8 cellular contexts compared by ENCODE assay signal in the genomic region with DNA sequence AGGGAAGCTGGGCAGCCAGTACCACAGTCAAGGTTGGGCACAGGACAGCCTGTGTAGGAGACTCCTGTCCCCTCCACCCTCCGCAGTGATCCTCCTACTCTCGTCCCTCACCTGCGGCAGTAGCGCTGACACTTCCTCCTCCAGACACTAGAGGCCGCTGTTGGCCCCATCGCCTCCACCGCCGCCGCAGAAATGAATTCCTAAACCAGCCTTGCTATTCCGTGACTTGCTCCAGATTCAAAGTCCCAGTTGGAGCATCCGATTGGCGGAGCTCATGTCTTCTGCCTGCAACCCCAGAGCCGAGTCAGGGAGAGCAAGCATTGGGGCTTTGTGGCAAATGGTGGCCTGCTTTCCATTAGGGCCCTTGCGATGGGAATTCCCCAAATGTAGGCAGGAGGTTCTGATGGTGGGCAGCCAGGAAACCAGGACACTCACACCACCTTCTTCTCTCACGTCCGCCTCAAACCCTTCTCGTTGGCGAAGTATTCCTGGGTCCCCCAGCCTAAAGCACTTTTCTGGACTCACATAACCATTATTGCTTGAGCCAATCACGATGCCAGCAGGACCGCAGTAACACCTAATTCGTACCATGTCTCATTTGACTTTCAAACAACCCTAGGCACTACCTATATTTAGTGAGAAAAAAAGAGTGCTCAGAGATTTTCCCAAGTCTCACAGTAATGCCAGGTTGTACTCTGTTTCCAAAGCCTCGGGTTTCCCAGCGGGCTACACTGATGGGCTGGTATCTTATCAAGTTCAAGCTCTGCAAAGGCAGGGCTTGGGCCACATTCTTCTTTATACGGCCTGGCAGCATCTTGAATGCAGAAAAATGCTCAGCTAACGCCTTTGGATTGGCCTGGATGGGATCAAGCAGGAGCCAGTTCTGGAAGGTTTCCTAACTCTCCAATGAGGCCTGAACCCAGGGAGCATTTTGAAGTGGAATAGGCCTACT. TPM values are rescaled to one million over a fixed set of nuclear protein-coding genes. Genes with fewer than 3 reads are reported as not detected.
DNase-seq lines count a peak whose midpoint lies in the region; ATAC-seq, FAIRE-seq and TF ChIP-seq lines count a peak whose summit lies in the region.

No MANE protein-coding gene starts in this region.

- in situ Hi-C loops in GM12878 (cut with MboI) = no loop called here

- FAIRE-seq in GM12878 (lab: Jason Lieb, UNC) = peak; percentile 94

- peak; percentile 57 for TF ChIP-seq RAD21 in GM12878 (IDR thresholded peaks at IDR 0.05; ENCODE audit: insufficient read depth, low read depth, low read length)

- intact Hi-C loops in GM12878 (cut with micrococcal nuclease; ENCODE audit: unreplicated experiment) = loop anchor here (5.0 kb wide), 3 partner anchors 71 to 319 kb away; partner anchors contain the start of genes CNPPD1, RETREG2, STK11IP and ZFAND2B

- H3K9me3 ChIP-seq in GM12878 (replicated peaks; ENCODE audit: control insufficient read depth, insufficient read depth, low read length) (no peaks in the 10 kb centered on the region), iPS-15b (ENCODE audit: control insufficient read depth, insufficient read depth, low read length) (no peaks in the 10 kb centered on the region), skeletal muscle satellite cell (replicated peaks; ENCODE audit: low read length) (no peaks in the 10 kb centered on the region)

- H2AFZ ChIP-seq in GM12878 (ENCODE audit: control insufficient read depth, low read depth, low read length) = peak overlapping the region; percentile 98

- peak; percentile 44; the same call in 1 of the 2 replicates for TF ChIP-seq POLR2A in GM12878 (IDR thresholded peaks at IDR 0.05; ENCODE audit: low read depth, low read length)

- ATAC-seq in GM12878 (peak; percentile 52), HG03025 (IDR thresholded peaks at IDR 0.05; ENCODE audit: low FRiP score, unreplicated experiment) (no peak)

- H3K9ac ChIP-seq in GM12878 (ENCODE audit: control insufficient read depth, insufficient read depth, low read length) (peak overlapping the region; percentile 72), iPS-15b (ENCODE audit: low read depth, low read length) (no peak overlapping the region), skeletal muscle satellite cell (ENCODE audit: low read depth, low read length) (peak overlapping the region; percentile 80)

- no peaks in the 10 kb centered on the region for H4K20me1 ChIP-seq in GM12878 (ENCODE audit: control insufficient read depth, insufficient read depth)

- peaks cover 6% of the 10 kb centered on the region for H3K79me2 ChIP-seq in GM12878 (ENCODE audit: control insufficient read depth, insufficient read depth, low read length)

- RAD21 ChIA-PET in GM12878 (lab: Charles Lee; ENCODE audit: unreplicated experiment) = interaction anchor here (0.6 to 5.9 kb wide), 14 partner anchors 11 to 384 kb away, joined by 3 to 78 read pairs (median 4); partner anchors contain the start of genes ABCB6, CNPPD1, GLB1L and STK16

- POLR2A ChIA-PET in GM12878 (lab: Charles Lee) = interaction anchor here (0.6 to 7.0 kb wide), 11 partner anchors 8 to 384 kb away, joined by 3 to 160 read pairs (median 10); partner anchors contain the start of genes ANKZF1, ATG9A, CNPPD1 and DNPEP

- H3K4me2 ChIP-seq in GM12878 (ENCODE audit: control insufficient read depth, insufficient read depth) = peak overlapping the region; percentile 95
- peak overlapping the region; percentile 95 for H3K4me2 ChIP-seq in skeletal muscle satellite cell (ENCODE audit: low read length)

- CTCF ChIA-PET in GM12878 (lab: Yijun Ruan, JAX) = interaction anchor here (0.7 to 13.5 kb wide), 21 partner anchors 8 to 248 kb away, joined by 3 to 257 read pairs (median 9); partner anchors contain the start of genes ANKZF1, ATG9A, CNPPD1 and DNPEP

- DNase-seq in DMS 273 (lab: John Stamatoyannopoulos, UW; ENCODE audit: unreplicated experiment) (peak; percentile 88), GOT3 (lab: John Stamatoyannopoulos, UW) (peak; percentile 50), NCI-H1694 (lab: John Stamatoyannopoulos, UW) (peak; percentile 86), T1000 (lab: John Stamatoyannopoulos, UW) (peak; percentile 43), GM12878 (ENCODE audit: low read depth, low spot score) (peak; percentile 39)

- H3K27me3 ChIP-seq in GM12878 (replicated peaks in 1 of 2; ENCODE audit: control insufficient read depth in 2 of 2, insufficient read depth in 2 of 2, low read length in 1 of 2) (no peaks in the 10 kb centered on the region), iPS-15b (ENCODE audit: control insufficient read depth, insufficient read depth, low read length) (peaks cover 4% of the 10 kb centered on the region), skeletal muscle satellite cell (ENCODE audit: control insufficient read depth, insufficient read depth, low read length) (no peaks in the 10 kb centered on the region)

- peak in 1 of 2 experiments; percentile 46; a peak in 1 of 4 replicates for TF ChIP-seq EP300 in GM12878 (IDR thresholded peaks at IDR 0.05; ENCODE audit: borderline replicate concordance in 1 of 2, control insufficient read depth in 1 of 2, low read depth in 2 of 2, low read length in 2 of 2)

- H3K27ac ChIP-seq in GM12878 (ENCODE audit: control insufficient read depth, insufficient read depth) = peak overlapping the region; percentile 90

- TSS peak; percentile 70 for BruUV-seq in GM12878 (replicated peaks; lab: Mats Ljungman, UMichigan)

- no peaks in the 10 kb centered on the region; a peak in 1 of 4 replicates for H3K36me3 ChIP-seq in GM12878 (ENCODE audit: control insufficient read depth in 2 of 2, insufficient read depth in 2 of 2, low read length in 1 of 2)
- no peaks in the 10 kb centered on the region for H3K36me3 ChIP-seq in iPS-15b (ENCODE audit: control insufficient read depth, insufficient read depth, low read length)
- peaks cover 17% of the 10 kb centered on the region for H3K36me3 ChIP-seq in skeletal muscle satellite cell (ENCODE audit: insufficient read depth, low read length)

- peak overlapping the region; percentile 71; the same call in 1 of the 2 replicates for H3K4me3 ChIP-seq in GM12878
- H3K4me3 ChIP-seq in iPS-15b (ENCODE audit: low read depth, low read length) = peak overlapping the region; percentile 47
- H3K4me3 ChIP-seq in skeletal muscle satellite cell (ENCODE audit: low read length) = peak overlapping the region; percentile 51

- peaks cover 26% of the 10 kb centered on the region for H3K4me1 ChIP-seq in GM12878 (ENCODE audit: control insufficient read depth, insufficient read depth, low read length)
- peaks cover 17% of the 10 kb centered on the region for H3K4me1 ChIP-seq in iPS-15b (ENCODE audit: control insufficient read depth, insufficient read depth, low read length)
- H3K4me1 ChIP-seq in skeletal muscle satellite cell (ENCODE audit: control insufficient read depth, insufficient read depth, low read length) = peaks cover 38% of the 10 kb centered on the region

- 3% methylated on average over 25 of the region's 25 CpGs for WGBS in GM12878 (ENCODE audit: insufficient coverage, insufficient replicate concordance, low lambda C conversion rate, missing lambda C conversion rate)

- TF ChIP-seq CTCF in GM12878 (IDR thresholded peaks at IDR 0.05 in 2 of 3, conservative IDR thresholded peaks at IDR 0.05 in 1 of 3; ENCODE audit: control insufficient read depth in 2 of 3, extremely low read depth in 1 of 3, insufficient read depth in 1 of 3, low read depth in 3 of 3, low read length in 3 of 3) = peak; percentile 95 to 99 (median 98)

- SMC1A ChIA-PET in GM12878 (lab: Charles Lee; ENCODE audit: uncharacterized antibody, unreplicated experiment) = interaction anchor here (0.6 to 8.8 kb wide), 11 partner anchors 9 to 146 kb away, joined by 3 to 98 read pairs (median 4); partner anchors contain the start of genes CNPPD1, GLB1L, STK16 and TUBA4A

RNA-seq across cellular contexts. Expression of gene DNAJB2, which starts 1.2 kb away (rescaled TPM):
- 69.3 and 75.5 TPM in 2 replicates for total RNA-seq in GM12878 (2013; cell fraction: nucleolus; rRNA removed)
- total RNA-seq in GM12878 (2014; rRNA removed) (13.4 and 14.6 TPM in 2 replicates), GM12878 (2014; rRNA removed; fragmentation: Illumina TruSeq; extraction: Trizol) (9.0 and 11.7 TPM in 2 replicates), GM12878 (2021) (19.3 and 20.8 TPM in 2 replicates)
- 14.0 TPM for polyA plus RNA-seq in GM12878 (2011; ENCODE audit: low read depth)
- polyA plus RNA-seq in GM12878 (2011; rRNA removed) (27.4 and 36.5 TPM in 2 replicates), GM12878 (2014; fragmentation: Illumina TruSeq; extraction: Trizol) (11.1 and 16.7 TPM in 2 replicates), GM12878 (2014; fragmentation: Nextera tagmentation; extraction: Ambion mirVana) (under 1 TPM; 0.26 to 0.90 TPM), GM12878 (2014; rRNA removed) (17.7 and 22.0 TPM in 2 replicates), GM12878 (2016; fragmentation: Nextera tagmentation; extraction: Ambion mirVana) (1 to 10 TPM; 5.4 to 5.5 TPM)
- 29.5 and 29.9 TPM in 2 replicates for polyA plus RNA-seq in GM12878 (2011; cell fraction: cytosol; rRNA removed)
- 96.0 and 138 TPM in 2 replicates for polyA plus RNA-seq in GM12878 (2011; cell fraction: nucleus; rRNA removed)
- polyA plus RNA-seq in GM12878 (2012) = 33.8 and 36.8 TPM in 2 replicates
- polyA minus RNA-seq in GM12878 (2011; rRNA and poly(A)+ RNA removed) = 21.0 and 29.5 TPM in 2 replicates
- polyA minus RNA-seq in GM12878 (2011; cell fraction: cytosol; rRNA and poly(A)+ RNA removed) = 12.3 and 13.1 TPM in 2 replicates
- polyA minus RNA-seq in GM12878 (2011; cell fraction: nucleus; rRNA and poly(A)+ RNA removed) = 35.7 and 47.4 TPM in 2 replicates
- 15.5 and 19.4 TPM in 2 replicates for total RNA-seq in skeletal muscle satellite cell (2012; rRNA removed)

RNA-seq across cellular contexts. Expression of gene TUBA4A, which starts 24.3 kb away (rescaled TPM):
- total RNA-seq in GM12878 (2013; cell fraction: nucleolus; rRNA removed) = 33.4 and 45.6 TPM in 2 replicates
- total RNA-seq in GM12878 (2014; rRNA removed) = 126 and 130 TPM in 2 replicates
- total RNA-seq in GM12878 (2014; rRNA removed; fragmentation: Illumina TruSeq; extraction: Trizol) = 81.9 and 89.4 TPM in 2 replicates
- 117 and 142 TPM in 2 replicates for total RNA-seq in GM12878 (2021)
- polyA plus RNA-seq in GM12878 (2011; ENCODE audit: low read depth) = 64.8 TPM
- 85.4 and 270 TPM in 2 replicates for polyA plus RNA-seq in GM12878 (2011; rRNA removed)
- polyA plus RNA-seq in GM12878 (2011; cell fraction: cytosol; rRNA removed) = 383 and 456 TPM in 2 replicates
- 369 and 394 TPM in 2 replicates for polyA plus RNA-seq in GM12878 (2011; cell fraction: nucleus; rRNA removed)
- 102 and 109 TPM in 2 replicates for polyA plus RNA-seq in GM12878 (2012)
- 308 and 325 TPM in 2 replicates for polyA plus RNA-seq in GM12878 (2014; fragmentation: Illumina TruSeq; extraction: Trizol)
- 10 to 100 TPM; 58.2 to 88.6 TPM for polyA plus RNA-seq in GM12878 (2014; fragmentation: Nextera tagmentation; extraction: Ambion mirVana)
- 118 and 122 TPM in 2 replicates for polyA plus RNA-seq in GM12878 (2014; rRNA removed)
- polyA plus RNA-seq in GM12878 (2016; fragmentation: Nextera tagmentation; extraction: Ambion mirVana) = 100 to 1,000 TPM; 229 to 254 TPM
- 81.9 and 101 TPM in 2 replicates for polyA minus RNA-seq in GM12878 (2011; rRNA and poly(A)+ RNA removed)
- polyA minus RNA-seq in GM12878 (2011; cell fraction: cytosol; rRNA and poly(A)+ RNA removed) = 32.6 and 48.3 TPM in 2 replicates
- 54.6 and 92.9 TPM in 2 replicates for polyA minus RNA-seq in GM12878 (2011; cell fraction: nucleus; rRNA and poly(A)+ RNA removed)
- total RNA-seq in skeletal muscle satellite cell (2012; rRNA removed) = 11.4 and 15.5 TPM in 2 replicates

RNA-seq across cellular contexts. Expression of gene TUBA4B, which starts 24.9 kb away (rescaled TPM):
- not detected in 2 replicates for total RNA-seq in GM12878 (2013; cell fraction: nucleolus; rRNA removed)
- total RNA-seq in GM12878 (2014; rRNA removed) (not detected in 2 replicates), GM12878 (2014; rRNA removed; fragmentation: Illumina TruSeq; extraction: Trizol) (not detected in 2 replicates), GM12878 (2021) (not detected in 2 replicates)
- polyA plus RNA-seq in GM12878 (2011; ENCODE audit: low read depth) = not detected
- polyA plus RNA-seq in GM12878 (2011; rRNA removed) (0.07 TPM in 1 of 2 replicates, not detected in the other), GM12878 (2014; fragmentation: Illumina TruSeq; extraction: Trizol) (not detected in 2 replicates), GM12878 (2014; fragmentation: Nextera tagmentation; extraction: Ambion mirVana) (not detected), GM12878 (2014; rRNA removed) (not detected in 2 replicates), GM12878 (2016; fragmentation: Nextera tagmentation; extraction: Ambion mirVana) (not detected)
- 0.07 TPM in 1 of 2 replicates, not detected in the other for polyA plus RNA-seq in GM12878 (2011; cell fraction: cytosol; rRNA removed)
- polyA plus RNA-seq in GM12878 (2011; cell fraction: nucleus; rRNA removed) = not detected in 2 replicates
- 0.20 TPM in 1 of 2 replicates, not detected in the other for polyA plus RNA-seq in GM12878 (2012)
- 0.26 TPM in 1 of 2 replicates, not detected in the other for polyA minus RNA-seq in GM12878 (2011; rRNA and poly(A)+ RNA removed)
- not detected in 2 replicates for polyA minus RNA-seq in GM12878 (2011; cell fraction: cytosol; rRNA and poly(A)+ RNA removed)
- polyA minus RNA-seq in GM12878 (2011; cell fraction: nucleus; rRNA and poly(A)+ RNA removed) = not detected in 2 replicates
- total RNA-seq in skeletal muscle satellite cell (2012; rRNA removed) = not detected in 2 replicates

RNA-seq across cellular contexts. Expression of gene PTPRN, which starts 31.2 kb away (rescaled TPM):
- total RNA-seq in GM12878 (2013; cell fraction: nucleolus; rRNA removed) = not detected in 2 replicates
- total RNA-seq in GM12878 (2014; rRNA removed) (not detected in 2 replicates), GM12878 (2014; rRNA removed; fragmentation: Illumina TruSeq; extraction: Trizol) (not detected in 2 replicates), GM12878 (2021) (not detected in 2 replicates)
- polyA plus RNA-seq in GM12878 (2011; ENCODE audit: low read depth) = not detected
- polyA plus RNA-seq in GM12878 (2011; rRNA removed) (0.35 and 0.69 TPM in 2 replicates), GM12878 (2014; fragmentation: Illumina TruSeq; extraction: Trizol) (not detected in 2 replicates), GM12878 (2014; fragmentation: Nextera tagmentation; extraction: Ambion mirVana) (not detected), GM12878 (2014; rRNA removed) (0.28 TPM in 1 of 2 replicates, not detected in the other), GM12878 (2016; fragmentation: Nextera tagmentation; extraction: Ambion mirVana) (not detected)
- 0.17 and 0.34 TPM in 2 replicates for polyA plus RNA-seq in GM12878 (2011; cell fraction: cytosol; rRNA removed)
- polyA plus RNA-seq in GM12878 (2011; cell fraction: nucleus; rRNA removed) = 0.29 and 0.40 TPM in 2 replicates
- 0.23 and 0.83 TPM in 2 replicates for polyA plus RNA-seq in GM12878 (2012)
- polyA minus RNA-seq in GM12878 (2011; rRNA and poly(A)+ RNA removed) = 0.15 and 0.77 TPM in 2 replicates
- polyA minus RNA-seq in GM12878 (2011; cell fraction: cytosol; rRNA and poly(A)+ RNA removed) = not detected in 2 replicates
- 0.24 TPM in 1 of 2 replicates, not detected in the other for polyA minus RNA-seq in GM12878 (2011; cell fraction: nucleus; rRNA and poly(A)+ RNA removed)
- 0.66 and 2.5 TPM in 2 replicates for total RNA-seq in skeletal muscle satellite cell (2012; rRNA removed)

RNA-seq across cellular contexts. Expression of gene STK16, which starts 32.7 kb away (rescaled TPM):
- 30.5 and 39.4 TPM in 2 replicates for total RNA-seq in GM12878 (2013; cell fraction: nucleolus; rRNA removed)
- total RNA-seq in GM12878 (2014; rRNA removed) = 11.0 and 13.6 TPM in 2 replicates
- total RNA-seq in GM12878 (2014; rRNA removed; fragmentation: Illumina TruSeq; extraction: Trizol) = 24.9 and 26.5 TPM in 2 replicates
- total RNA-seq in GM12878 (2021) = 28.8 and 33.9 TPM in 2 replicates
- polyA plus RNA-seq in GM12878 (2011; ENCODE audit: low read depth) = 21.0 TPM
- polyA plus RNA-seq in GM12878 (2011; rRNA removed) = 30.1 and 50.1 TPM in 2 replicates
- 75.5 and 87.5 TPM in 2 replicates for polyA plus RNA-seq in GM12878 (2011; cell fraction: cytosol; rRNA removed)
- polyA plus RNA-seq in GM12878 (2011; cell fraction: nucleus; rRNA removed) = 62.6 and 84.5 TPM in 2 replicates
- polyA plus RNA-seq in GM12878 (2012) = 25.4 and 31.7 TPM in 2 replicates
- 23.0 and 45.6 TPM in 2 replicates for polyA plus RNA-seq in GM12878 (2014; fragmentation: Illumina TruSeq; extraction: Trizol)
- 1 to 10 TPM; 8.4 to 9.0 TPM for polyA plus RNA-seq in GM12878 (2014; fragmentation: Nextera tagmentation; extraction: Ambion mirVana)
- 30.8 and 31.2 TPM in 2 replicates for polyA plus RNA-seq in GM12878 (2014; rRNA removed)
- 1 to 10 TPM; 4.3 to 5.9 TPM for polyA plus RNA-seq in GM12878 (2016; fragmentation: Nextera tagmentation; extraction: Ambion mirVana)
- polyA minus RNA-seq in GM12878 (2011; rRNA and poly(A)+ RNA removed) = 46.5 and 53.0 TPM in 2 replicates
- polyA minus RNA-seq in GM12878 (2011; cell fraction: cytosol; rRNA and poly(A)+ RNA removed) = 11.4 and 14.6 TPM in 2 replicates
- polyA minus RNA-seq in GM12878 (2011; cell fraction: nucleus; rRNA and poly(A)+ RNA removed) = 36.4 and 44.8 TPM in 2 replicates
- total RNA-seq in skeletal muscle satellite cell (2012; rRNA removed) = 20.8 and 28.9 TPM in 2 replicates
